2 cellular contexts compared by ENCODE assay signal in genomic region chr19:7969560-7969949, GRCh38.
A peak's percentile ranks its signal among the peaks of the same experiment; 100 is the strongest.
TF ChIP-seq lines count a peak whose summit lies in the region.

No MANE protein-coding gene starts in this region.

TF ChIP-seq in GM23338, 12 proteins besides CTCF, POLR2A, EP300 and RAD21:
- TF ChIP-seq ZNF114 (CRISPR knock-in tag; IDR thresholded peaks at IDR 0.05) (no peak), ZNF462 (CRISPR knock-in tag; IDR thresholded peaks at IDR 0.05) (no peak), POLR2AphosphoS5 (IDR thresholded peaks at IDR 0.05; ENCODE audit: low read depth) (0 out of 2 replicates have a peak, but pooled peaks have one; percentile 20), EZH2 (IDR thresholded peaks at IDR 0.05; ENCODE audit: low read depth, unreplicated experiment) (no peak), NANOG (IDR thresholded peaks at IDR 0.05; ENCODE audit: borderline replicate concordance) (no peak; the same call in 1 of the 2 replicates), REST (IDR thresholded peaks at IDR 0.05; ENCODE audit: unreplicated experiment) (no peak), CREB1 (CRISPR knock-in tag; IDR thresholded peaks at IDR 0.05; ENCODE audit: low read depth) (no peak), EZH2phosphoT487 (IDR thresholded peaks at IDR 0.05; ENCODE audit: unreplicated experiment) (no peak)

TF ChIP-seq in H1, 55 proteins besides CTCF, POLR2A, EP300 and RAD21:
- no peak for TF ChIP-seq ASH2L (IDR thresholded peaks at IDR 0.05; ENCODE audit: low read length)
- no peak for TF ChIP-seq BCL11A (IDR thresholded peaks at IDR 0.05; ENCODE audit: low read depth in 2 of 2, low read length in 2 of 2)
- no peak for TF ChIP-seq KDM4A (IDR thresholded peaks at IDR 0.05; ENCODE audit: low read depth, low read length, severe bottlenecking)
- TF ChIP-seq MAFK (IDR thresholded peaks at IDR 0.05; ENCODE audit: low read depth, low read length), result no peak
- TF ChIP-seq POLR2AphosphoS5 (IDR thresholded peaks at IDR 0.05; ENCODE audit: low read depth, low read length), result peak; percentile 50; the same call in 1 of the 2 replicates
- TF ChIP-seq E2F6 (IDR thresholded peaks at IDR 0.05), result peak; percentile 81
- TF ChIP-seq CEBPB (IDR thresholded peaks at IDR 0.05; ENCODE audit: low read depth, low read length), result no peak
- TF ChIP-seq MAX (IDR thresholded peaks at IDR 0.05), result peak; percentile 94
- TF ChIP-seq KDM1A (IDR thresholded peaks at IDR 0.05; ENCODE audit: borderline replicate concordance, low read length), result no peak
- peak; percentile 36; the same call in 1 of the 2 replicates for TF ChIP-seq USF2 (IDR thresholded peaks at IDR 0.05; ENCODE audit: low read length)
